25 cellular contexts compared by ENCODE assay signal in genomic region chr16:54806961-54807360, GRCh38.
"Had no signal": no experiment of that assay in that cellular context is flagged by ENCODE, and none has a peak within 500 bp of the region (broad histone marks: within the 10 kb centered on the region; RNA-seq: fewer than 3 reads in every experiment).

No MANE protein-coding gene starts in this region.

- H3K4me2 ChIP-seq: hepatocyte had no signal

- H3K79me2 ChIP-seq: hepatocyte had no signal

- H2AFZ ChIP-seq: hepatocyte had no signal

- H3K9me3 Mint-ChIP-seq: dendritic cell treated with granulocyte-macrophage colony-stimulating factor and Interleukin-4, amounts not matched to agents 40 ng/mL and 50 ng/mL, for 4 days; endodermal cell had no signal

- H3K9me3 ChIP-seq: colonic mucosa, esophagus squamous epithelium, gastrocnemius medialis, gastroesophageal sphincter, heart left ventricle, heart right ventricle had no signal

- H3K36me3 ChIP-seq: colonic mucosa, esophagus squamous epithelium, gastrocnemius medialis, gastroesophageal sphincter, heart left ventricle, heart right ventricle had no signal

- H3K27me3 Mint-ChIP-seq: dendritic cell treated with granulocyte-macrophage colony-stimulating factor and Interleukin-4, amounts not matched to agents 40 ng/mL and 50 ng/mL, for 4 days; effector memory CD8-positive, alpha-beta T cell had no signal

- H3K4me3 Mint-ChIP-seq: dendritic cell treated with granulocyte-macrophage colony-stimulating factor and Interleukin-4, amounts not matched to agents 40 ng/mL and 50 ng/mL, for 4 days; effector memory CD8-positive, alpha-beta T cell; endodermal cell had no signal

- H3K4me3 ChIP-seq: colonic mucosa, coronary artery, dorsolateral prefrontal cortex, esophagus squamous epithelium, gastrocnemius medialis, gastroesophageal sphincter, heart left ventricle, heart right ventricle, hepatocyte had no signal

- ATAC-seq: effector memory CD8-positive, alpha-beta T cell; esophagus mucosa; foreskin keratinocyte; gastrocnemius medialis; gastroesophageal sphincter; heart left ventricle; heart right ventricle had no signal

- H3K4me1 ChIP-seq: colonic mucosa, esophagus squamous epithelium, foreskin keratinocyte, gastrocnemius medialis, gastroesophageal sphincter, heart left ventricle had no signal

- DNase-seq: colonic mucosa; cortex of kidney; dermis blood vessel endothelial cell; dorsolateral prefrontal cortex; effector CD4-positive, alpha-beta T cell; effector CD8-positive, alpha-beta T cell; effector memory CD4-positive, alpha-beta T cell; effector memory CD8-positive, alpha-beta T cell; endodermal cell; erythroblast; esophagus squamous epithelium; foreskin fibroblast; foreskin keratinocyte; foreskin melanocyte; gastrocnemius medialis; glutamatergic neuron; head of caudate nucleus; heart left ventricle; heart right ventricle had no signal

- H3K27ac ChIP-seq: colonic mucosa, coronary artery, dorsolateral prefrontal cortex, epithelial cell of prostate, esophagus squamous epithelium, foreskin keratinocyte, gastrocnemius medialis, gastroesophageal sphincter, heart left ventricle, heart right ventricle, hepatocyte had no signal

- H3K27ac Mint-ChIP-seq: dendritic cell treated with granulocyte-macrophage colony-stimulating factor and Interleukin-4, amounts not matched to agents 40 ng/mL and 50 ng/mL, for 4 days; effector memory CD8-positive, alpha-beta T cell; endodermal cell had no signal

- H3K27me3 ChIP-seq: colonic mucosa, esophagus squamous epithelium, foreskin keratinocyte, gastrocnemius medialis, heart left ventricle, heart right ventricle, hepatocyte had no signal
